Comparison of ENCODE assay signal across 8 cellular contexts in the genomic region with DNA sequence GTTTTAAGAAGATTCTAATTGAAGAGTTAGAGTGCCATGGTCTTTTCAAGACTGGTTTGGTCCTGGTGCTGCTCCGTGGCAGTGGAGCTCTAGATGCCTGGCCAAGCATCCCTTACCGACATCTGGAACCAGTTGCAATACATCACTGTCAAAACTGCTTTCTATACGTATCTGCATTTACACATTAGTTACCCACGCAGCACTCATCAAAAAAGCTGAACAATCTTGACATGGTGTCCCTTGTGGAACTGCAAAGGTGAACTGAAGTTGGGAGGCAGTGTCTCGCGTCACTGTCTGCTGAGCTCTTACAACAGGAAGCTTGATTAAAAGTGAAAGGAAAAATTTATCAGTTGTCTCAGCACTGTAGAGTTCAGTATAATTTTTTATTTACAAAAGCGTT.
A peak's percentile ranks its signal among the peaks of the same experiment; 100 is the strongest.
DNase-seq lines count a peak whose midpoint lies in the region; ATAC-seq, FAIRE-seq and TF ChIP-seq lines count a peak whose summit lies in the region.

No MANE protein-coding gene starts in this region.

- H3K27me3 ChIP-seq in AG04450 (ENCODE audit: control insufficient read depth, insufficient read depth, low read length): no peaks in the 10 kb centered on the region
- H3K27me3 ChIP-seq in mononuclear cell (ENCODE audit: insufficient read depth, low read length): no peaks in the 10 kb centered on the region
- no peaks in the 10 kb centered on the region for H3K27me3 ChIP-seq in stomach

- DNase-seq in AG04450 (ENCODE audit: low read depth, low spot score): no peak
- DNase-seq in T-helper 17 cell: peak; percentile 7 to 13 (median 11)
- peak; percentile 5 for DNase-seq in brain pericyte (ENCODE audit: low read depth, low spot score)
- peak; percentile 35 for DNase-seq in stomach
- no peak for DNase-seq in SIG-M5 treated with dmso at 0.1 percent for 504 hours (lab: John Stamatoyannopoulos, UW; ENCODE audit: unreplicated experiment)
- no peak for DNase-seq in frontal cortex (ENCODE audit: low spot score in 2 of 2)

- no peak for TF ChIP-seq POLR2A in stomach (IDR thresholded peaks at IDR 0.05)

- CTCF ChIA-PET in AG04450 (lab: Charles Lee): interaction anchor here (0.5 to 0.6 kb wide), 2 partner anchors 29 to 366 kb away, joined by 3 to 5 read pairs; no protein-coding TSS in a partner anchor

- TF ChIP-seq CTCF in AG04450 (IDR thresholded peaks at IDR 0.05; ENCODE audit: low read depth, low read length): no peak
- no peak for TF ChIP-seq CTCF in stomach (IDR thresholded peaks at IDR 0.05)

- peaks cover 8% of the 10 kb centered on the region for H3K4me1 ChIP-seq in mononuclear cell (ENCODE audit: insufficient read depth, low read length)
- peaks cover 0 to 42% (median 20%) of the 10 kb centered on the region in 4 donors for H3K4me1 ChIP-seq in stomach

- no peak overlapping the region for H3K27ac ChIP-seq in AG04450 (ENCODE audit: low read depth, low read length)
- H3K27ac ChIP-seq in stomach: peak overlapping the region in 3 of 5 donors; percentile 31 to 55 (median 47)

- intact Hi-C loops in stomach (cut with DNase I; ENCODE audit: low total_unique reads): no loop called here

- peaks cover 14% of the 10 kb centered on the region for H3K4me1 Mint-ChIP-seq in T-helper 17 cell

- H3K27me3 Mint-ChIP-seq in T-helper 17 cell: no peaks in the 10 kb centered on the region

- H3K36me3 Mint-ChIP-seq in T-helper 17 cell (ENCODE audit: low read depth): no peaks in the 10 kb centered on the region

- no peak for TF ChIP-seq EP300 in stomach (IDR thresholded peaks at IDR 0.05)

- WGBS in stomach, 5 donors: 12 to 37% (median 26%) methylated on average over 7 of the region's 7 CpGs

- peak overlapping the region; percentile 83 for H3K4me3 Mint-ChIP-seq in T-helper 17 cell

- no peaks in the 10 kb centered on the region for H3K36me3 ChIP-seq in stomach

- H3K4me3 ChIP-seq in AG04450 (ENCODE audit: low read depth, low read length) (peak overlapping the region; percentile 41), mononuclear cell (ENCODE audit: low read length) (peak overlapping the region; percentile 43), stomach (peak overlapping the region; percentile 35 to 42 (median 38))

- peak; percentile 81 for ATAC-seq in GM21526 (IDR thresholded peaks at IDR 0.05; ENCODE audit: low FRiP score, unreplicated experiment)
- ATAC-seq in T-helper 17 cell: peak; percentile 100

- no peak for FAIRE-seq in frontal cortex (lab: Jason Lieb, UNC)

- peak overlapping the region; percentile 65 for H3K27ac Mint-ChIP-seq in T-helper 17 cell

- POLR2A ChIA-PET in AG04450 (lab: Yijun Ruan, JAX): no interaction called here

- H3K9me3 ChIP-seq in AG04450 (ENCODE audit: control insufficient read depth, insufficient read depth, low read length) (no peaks in the 10 kb centered on the region), T-helper 17 cell (ENCODE audit: control insufficient read depth, low read length, poor library complexity, severe bottlenecking) (no peaks in the 10 kb centered on the region), mononuclear cell (ENCODE audit: low read depth, low read length) (no peaks in the 10 kb centered on the region), stomach (no peaks in the 10 kb centered on the region)

Comparison
In these comparisons a context has a peak if more than half of its experiments do, and no peak if none do; other contexts are left out.
1. DNase-seq: peak in T-helper 17 cell (3 of 3), brain pericyte (single experiment) and stomach (single experiment); none in AG04450 (single experiment), SIG-M5 treated with dmso at 0.1 percent for 504 hours (single experiment) and frontal cortex (0 of 2).
2. Peak in every context shown above with its lines, with median percentiles within 50 percentile points of each other: H3K4me3 ChIP-seq.